ENCODE assay signal across 30 cellular contexts in genomic region chr5:167561796-167562195, GRCh38.
"Had no signal": no experiment of that assay in that cellular context is flagged by ENCODE, and none has a peak within 500 bp of the region (broad histone marks: within the 10 kb centered on the region; RNA-seq: fewer than 3 reads in every experiment).

No MANE protein-coding gene starts in this region.

- H3K27ac Mint-ChIP-seq: activated CD4-positive, alpha-beta memory T cell treated with anti-CD3 and anti-CD28 coated beads for 36 hours; effector memory CD8-positive, alpha-beta T cell; immature natural killer cell; mesothelial cell of epicardium; naive B cell; nephron progenitor cell; progenitor cell of endocrine pancreas had no signal

- H3K4me3 Mint-ChIP-seq: activated CD4-positive, alpha-beta memory T cell treated with anti-CD3 and anti-CD28 coated beads for 36 hours; effector memory CD8-positive, alpha-beta T cell; immature natural killer cell; mesothelial cell of epicardium; naive B cell; nephron progenitor cell had no signal

- H3K4me1 Mint-ChIP-seq: immature natural killer cell, naive B cell, nephron progenitor cell had no signal

- ATAC-seq: activated CD4-positive, CD25-positive, alpha-beta regulatory T cell treated with anti-CD3 and anti-CD28 coated beads, Interleukin-2, amount 50 U/mL, for 24 hours; effector memory CD8-positive, alpha-beta T cell; heart left ventricle; left colon; right lobe of liver; stimulated activated naive CD8-positive, alpha-beta T cell treated with anti-CD3 and anti-CD28 coated beads, Interleukin-15, Interleukin-2, amounts not matched to agents 100 U/mL and 50 U/mL, for 24 hours had no signal

- H3K4me1 ChIP-seq: heart left ventricle, right lobe of liver, testis, transverse colon had no signal

- H3K36me3 Mint-ChIP-seq: activated CD4-positive, alpha-beta memory T cell treated with anti-CD3 and anti-CD28 coated beads for 36 hours; immature natural killer cell; naive B cell had no signal

- H3K36me3 ChIP-seq: brain microvascular endothelial cell, heart left ventricle, ovary, right lobe of liver, transverse colon had no signal

- H3K27ac ChIP-seq: brain microvascular endothelial cell, heart left ventricle, ovary, right lobe of liver, testis, transverse colon, VCaP had no signal

- H3K27me3 ChIP-seq: brain microvascular endothelial cell, heart left ventricle, ovary, right lobe of liver, testis, transverse colon had no signal

- H3K4me3 ChIP-seq: heart left ventricle, ovary, right lobe of liver, testis, transverse colon had no signal

- H3K27me3 Mint-ChIP-seq: activated CD4-positive, alpha-beta memory T cell treated with anti-CD3 and anti-CD28 coated beads for 36 hours; effector memory CD8-positive, alpha-beta T cell; naive B cell had no signal

- H3K9me3 ChIP-seq: heart left ventricle, ovary, right lobe of liver, testis, transverse colon had no signal

- DNase-seq: activated CD4-positive, alpha-beta memory T cell treated with anti-CD3 and anti-CD28 coated beads for 36 hours; activated CD4-positive, alpha-beta T cell treated with anti-CD3 and anti-CD28 coated beads for 48 hours; activated CD8-positive, alpha-beta memory T cell treated with anti-CD3 and anti-CD28 coated beads, Interleukin-2, amount 50 U/mL, for 4 hours; activated gamma-delta T cell; activated naive CD4-positive, alpha-beta T cell treated with anti-CD3 and anti-CD28 coated beads, Interleukin-2, amount 50 U/mL, for 16 hours; activated T-cell treated with anti-CD3 and anti-CD28 coated beads, Interleukin-2, amount 50 U/mL, for 1 hour; amniotic stem cell; brain microvascular endothelial cell; cortex of kidney; effector memory CD8-positive, alpha-beta T cell; foreskin fibroblast; heart left ventricle; hypothalamus; immature natural killer cell; kidney; left colon; mammary epithelial cell; naive B cell; nephron progenitor cell; ovary; right lobe of liver; stimulated activated CD4-positive, alpha-beta T cell treated with anti-CD3 and anti-CD28 coated beads, Interleukin-2, amount 100 ng/mL, for 48 hours; stimulated activated naive CD8-positive, alpha-beta T cell treated with anti-CD3 and anti-CD28 coated beads, Interleukin-15, Interleukin-2, amounts not matched to agents 100 U/mL and 50 U/mL, for 24 hours; T-helper 9 cell; testis; transverse colon had no signal

- H3K9me3 Mint-ChIP-seq: mesothelial cell of epicardium, nephron progenitor cell had no signal
